ENCODE assay signal across 13 cellular contexts in the genomic region with DNA sequence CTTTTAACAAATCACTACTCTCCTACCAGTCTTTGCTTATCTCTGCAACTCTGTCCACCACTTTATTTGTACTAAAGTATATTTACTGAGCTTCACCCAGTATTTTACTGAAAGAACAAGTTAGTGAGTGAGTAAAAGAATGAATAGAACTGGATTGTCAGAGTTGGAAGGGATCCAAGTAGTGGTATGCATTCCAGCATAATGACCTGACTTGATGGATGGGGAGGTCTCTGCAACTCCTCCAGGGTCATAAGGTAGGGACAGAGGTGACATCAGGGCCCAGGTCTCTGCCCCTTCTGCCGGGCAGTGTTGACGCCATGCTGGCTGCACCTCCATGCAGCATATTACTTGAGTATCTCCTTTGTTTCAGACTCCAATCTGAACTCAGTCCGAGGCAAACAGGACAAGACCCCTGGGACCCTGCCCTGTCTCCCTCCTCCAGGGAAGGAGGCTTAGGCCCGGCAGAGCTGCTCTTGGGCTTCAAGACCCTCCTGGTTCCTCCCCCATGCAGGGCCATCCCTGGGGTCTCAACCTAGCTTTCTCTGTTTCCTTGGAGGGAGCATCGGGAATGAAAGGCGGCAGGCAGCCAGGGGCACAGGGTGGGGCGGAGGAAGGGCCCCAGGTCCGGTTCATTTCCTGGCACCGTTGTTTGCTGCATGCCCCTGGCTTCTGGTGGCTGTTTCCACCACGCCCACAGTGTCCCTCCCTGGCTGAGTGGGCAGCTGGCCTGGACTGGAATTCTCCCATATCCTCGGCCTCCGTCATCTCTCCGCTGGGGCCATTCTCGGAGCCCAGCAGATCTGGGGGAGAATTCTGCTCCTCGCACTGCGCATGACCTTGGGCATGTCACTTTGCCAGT. TPM values are rescaled to one million over a fixed set of nuclear protein-coding genes. Genes with fewer than 3 reads are reported as not detected.
DNase-seq lines count a peak whose midpoint lies in the region; ATAC-seq and TF ChIP-seq lines count a peak whose summit lies in the region.
"Had no signal": no experiment of that assay in that cellular context is flagged by ENCODE, and none has a peak within 500 bp of the region (broad histone marks: within the 10 kb centered on the region; RNA-seq: fewer than 3 reads in every experiment).

No MANE protein-coding gene starts in this region.

- H3K4me3 ChIP-seq in RWPE2 (ENCODE audit: severe bottlenecking) (no peak overlapping the region), esophagus squamous epithelium (no peak overlapping the region), mesenchymal stem cell (ENCODE audit: insufficient read depth in 1 of 2, low read depth in 1 of 2, low read length in 2 of 2) (no peak overlapping the region), uterus (no peak overlapping the region)

- H2BK120ac ChIP-seq in mesenchymal stem cell (ENCODE audit: low read depth, low read length): no peak overlapping the region

- peaks cover 14% of the 10 kb centered on the region for H3K27me3 Mint-ChIP-seq in activated CD8-positive, alpha-beta T cell treated with anti-CD3 and anti-CD28 coated beads, Interleukin-2, amount 10 ng/mL, durations not matched to agents 7 days and 5 days (ENCODE audit: low read depth)

- H3K9me3 Mint-ChIP-seq in activated CD8-positive, alpha-beta T cell treated with anti-CD3 and anti-CD28 coated beads, Interleukin-2, amount 10 ng/mL, durations not matched to agents 7 days and 5 days (ENCODE audit: insufficient read depth): no peaks in the 10 kb centered on the region
- H3K9me3 Mint-ChIP-seq: activated naive CD4-positive, alpha-beta T cell treated with anti-CD3 and anti-CD28 coated beads, Interleukin-2, amount 10 ng/mL, durations not matched to agents 7 days and 5 days; dendritic cell treated with granulocyte-macrophage colony-stimulating factor and Interleukin-4, amounts not matched to agents 40 ng/mL and 50 ng/mL, for 4 days had no signal

- 86 to 88% methylated on average over 5 to 6 of the region's 16 CpGs for WGBS in esophagus squamous epithelium, 2 donors
- 89% methylated on average over 16 of the region's 16 CpGs for WGBS in mesenchymal stem cell

- H3K79me1 ChIP-seq in mesenchymal stem cell (replicated peaks; ENCODE audit: low read length, poor library complexity, severe bottlenecking): no peaks in the 10 kb centered on the region

- H3K9me3 ChIP-seq in RWPE2 (ENCODE audit: severe bottlenecking): no peaks in the 10 kb centered on the region
- H3K9me3 ChIP-seq in esophagus squamous epithelium: no peaks in the 10 kb centered on the region
- no peaks in the 10 kb centered on the region for H3K9me3 ChIP-seq in mesenchymal stem cell (ENCODE audit: control insufficient read depth, low read length)
- no peaks in the 10 kb centered on the region for H3K9me3 ChIP-seq in uterus

- intact Hi-C loops in esophagus squamous epithelium (cut with DNase I): no loop called here
- intact Hi-C loops in uterus (cut with DNase I; ENCODE audit: low total_unique reads): no loop called here

- TF ChIP-seq CTCF in RWPE2 (IDR thresholded peaks at IDR 0.05; ENCODE audit: poor library complexity, severe bottlenecking): no peak
- TF ChIP-seq CTCF in esophagus squamous epithelium (IDR thresholded peaks at IDR 0.05): no peak
- TF ChIP-seq CTCF in uterus (IDR thresholded peaks at IDR 0.05): no peak

- TF ChIP-seq POLR2A in esophagus squamous epithelium (IDR thresholded peaks at IDR 0.05): no peak
- TF ChIP-seq POLR2A in uterus (IDR thresholded peaks at IDR 0.05): no peak

- H2BK15ac ChIP-seq in mesenchymal stem cell (ENCODE audit: low read depth, poor library complexity, severe bottlenecking): peak overlapping the region; percentile 3

- ATAC-seq in RWPE2 (ENCODE audit: low read depth) (no peak), GM21360 (IDR thresholded peaks at IDR 0.05; ENCODE audit: unreplicated experiment) (no peak)
- no peak for ATAC-seq in activated CD8-positive, alpha-beta T cell treated with anti-CD3 and anti-CD28 coated beads, Interleukin-2, amount 10 ng/mL, durations not matched to agents 7 days and 5 days

- H2AFZ ChIP-seq in mesenchymal stem cell (ENCODE audit: low read depth, low read length): no peak overlapping the region

- no peak overlapping the region for H3K23ac ChIP-seq in mesenchymal stem cell (ENCODE audit: low read length in 2 of 2)

- H3K27me3 ChIP-seq in RWPE2 (ENCODE audit: insufficient read depth, poor library complexity, severe bottlenecking): no peaks in the 10 kb centered on the region
- no peaks in the 10 kb centered on the region for H3K27me3 ChIP-seq in esophagus squamous epithelium
- no peaks in the 10 kb centered on the region for H3K27me3 ChIP-seq in mesenchymal stem cell (ENCODE audit: control insufficient read depth in 1 of 2, insufficient read depth in 1 of 2, low read length in 2 of 2)
- no peaks in the 10 kb centered on the region for H3K27me3 ChIP-seq in uterus

- no peak overlapping the region for H2BK12ac ChIP-seq in mesenchymal stem cell (ENCODE audit: low read length in 2 of 2)

- H4K8ac ChIP-seq in mesenchymal stem cell (ENCODE audit: low read length): no peak overlapping the region

- H2AK5ac ChIP-seq in mesenchymal stem cell (ENCODE audit: low read length, severe bottlenecking): peak overlapping the region; percentile 8

- peaks cover 5% of the 10 kb centered on the region for H3K4me1 Mint-ChIP-seq in activated CD8-positive, alpha-beta T cell treated with anti-CD3 and anti-CD28 coated beads, Interleukin-2, amount 10 ng/mL, durations not matched to agents 7 days and 5 days (ENCODE audit: low read depth)
- H3K4me1 Mint-ChIP-seq: CD4-positive, alpha-beta memory T cell had no signal

- H3K4me2 ChIP-seq in mesenchymal stem cell (ENCODE audit: low read length, poor library complexity, severe bottlenecking): no peak overlapping the region

- peaks cover 37% of the 10 kb centered on the region for H3K4me1 ChIP-seq in RWPE2 (ENCODE audit: insufficient read depth, poor library complexity, severe bottlenecking)
- peaks cover 7 to 49% (median 27%) of the 10 kb centered on the region in 3 donors for H3K4me1 ChIP-seq in esophagus squamous epithelium
- peaks cover 32% of the 10 kb centered on the region for H3K4me1 ChIP-seq in mesenchymal stem cell (ENCODE audit: control insufficient read depth, insufficient read depth, low read depth, low read length)
- H3K4me1 ChIP-seq in uterus: no peaks in the 10 kb centered on the region

- no peak overlapping the region for H3K27ac Mint-ChIP-seq in activated CD8-positive, alpha-beta T cell treated with anti-CD3 and anti-CD28 coated beads, Interleukin-2, amount 10 ng/mL, durations not matched to agents 7 days and 5 days
- H3K27ac Mint-ChIP-seq: activated naive CD4-positive, alpha-beta T cell treated with anti-CD3 and anti-CD28 coated beads, Interleukin-2, amount 10 ng/mL, durations not matched to agents 7 days and 5 days; CD4-positive, alpha-beta memory T cell; dendritic cell treated with granulocyte-macrophage colony-stimulating factor and Interleukin-4, amounts not matched to agents 40 ng/mL and 50 ng/mL, for 4 days had no signal

- H3K18ac ChIP-seq in mesenchymal stem cell (ENCODE audit: low read depth in 1 of 2, low read length in 2 of 2): no peak overlapping the region

- no peak overlapping the region for H3K9ac ChIP-seq in mesenchymal stem cell (ENCODE audit: low read length)

- H3K27ac ChIP-seq in RWPE2 (ENCODE audit: poor library complexity, severe bottlenecking): peak overlapping the region; percentile 24
- peak overlapping the region in 3 of 4 donors; percentile 27 to 66 (median 33) for H3K27ac ChIP-seq in esophagus squamous epithelium
- no peak overlapping the region for H3K27ac ChIP-seq in mesenchymal stem cell (ENCODE audit: low read length, poor library complexity, severe bottlenecking)
- H3K27ac ChIP-seq in uterus: peak overlapping the region; percentile 32 to 58
- H3K27ac ChIP-seq: HL-60 had no signal

- peak overlapping the region in 1 of 2 experiments; percentile 11 for H3K14ac ChIP-seq in mesenchymal stem cell (ENCODE audit: low read length in 2 of 2)

- POLR2A ChIA-PET in activated CD8-positive, alpha-beta T cell treated with anti-CD3 and anti-CD28 coated beads, Interleukin-2, amount 10 ng/mL, durations not matched to agents 7 days and 5 days (lab: Charles Lee): no interaction called here

- H2BK5ac ChIP-seq in mesenchymal stem cell (ENCODE audit: low read depth, low read length, poor library complexity, severe bottlenecking): no peak overlapping the region

- H3K4me3 Mint-ChIP-seq in activated CD8-positive, alpha-beta T cell treated with anti-CD3 and anti-CD28 coated beads, Interleukin-2, amount 10 ng/mL, durations not matched to agents 7 days and 5 days: no peak overlapping the region
- H3K4me3 Mint-ChIP-seq: activated naive CD4-positive, alpha-beta T cell treated with anti-CD3 and anti-CD28 coated beads, Interleukin-2, amount 10 ng/mL, durations not matched to agents 7 days and 5 days; CD4-positive, alpha-beta memory T cell; dendritic cell treated with granulocyte-macrophage colony-stimulating factor and Interleukin-4, amounts not matched to agents 40 ng/mL and 50 ng/mL, for 4 days had no signal

- H3K36me3 ChIP-seq in RWPE2 (ENCODE audit: low read depth) (no peaks in the 10 kb centered on the region), esophagus squamous epithelium (no peaks in the 10 kb centered on the region), mesenchymal stem cell (ENCODE audit: control insufficient read depth in 1 of 2, insufficient read depth in 2 of 2, low read depth in 1 of 2, low read length in 2 of 2) (no peaks in the 10 kb centered on the region), uterus (no peaks in the 10 kb centered on the region)

- peak overlapping the region; percentile 14 for H4K91ac ChIP-seq in mesenchymal stem cell (ENCODE audit: low read length)

- no peak for DNase-seq in RWPE2 (ENCODE audit: low spot score)
- no peak for DNase-seq in esophagus squamous epithelium (lab: John Stamatoyannopoulos, UW)
- no peak for DNase-seq in mesenchymal stem cell
- peak in 1 of 2 donors; percentile 69 for DNase-seq in uterus
- no peak for DNase-seq in activated CD8-positive, alpha-beta T cell treated with anti-CD3 and anti-CD28 coated beads, Interleukin-2, amount 10 ng/mL, durations not matched to agents 7 days and 5 days
- DNase-seq in inferior parietal cortex (ENCODE audit: extremely low spot score): no peak
- DNase-seq: activated naive CD4-positive, alpha-beta T cell treated with anti-CD3 and anti-CD28 coated beads, Interleukin-2, amount 10 ng/mL, durations not matched to agents 7 days and 5 days; CD4-positive, alpha-beta memory T cell; T-helper 9 cell had no signal

- no peaks in the 10 kb centered on the region for H3K36me3 Mint-ChIP-seq in activated CD8-positive, alpha-beta T cell treated with anti-CD3 and anti-CD28 coated beads, Interleukin-2, amount 10 ng/mL, durations not matched to agents 7 days and 5 days (ENCODE audit: low read depth)
- H3K36me3 Mint-ChIP-seq: activated naive CD4-positive, alpha-beta T cell treated with anti-CD3 and anti-CD28 coated beads, Interleukin-2, amount 10 ng/mL, durations not matched to agents 7 days and 5 days; CD4-positive, alpha-beta memory T cell had no signal

- CTCF ChIA-PET in activated CD8-positive, alpha-beta T cell treated with anti-CD3 and anti-CD28 coated beads, Interleukin-2, amount 10 ng/mL, durations not matched to agents 7 days and 5 days (lab: Charles Lee): interaction anchor here (1.2 kb wide), 1 partner anchor 91 kb away, joined by 3 read pairs; no protein-coding TSS in a partner anchor

- H3K4ac ChIP-seq in mesenchymal stem cell (ENCODE audit: low read depth in 1 of 2, low read length in 2 of 2): no peak overlapping the region

RNA-seq across cellular contexts. Expression of a gene that starts 12.4 kb away (rescaled TPM):
- total RNA-seq in esophagus squamous epithelium: 10 to 100 TPM; 44.4 to 86.3 (median 77.0) TPM
- polyA plus RNA-seq in mesenchymal stem cell (2013, experiment 1 of 2): 136 TPM
- 138 TPM for polyA plus RNA-seq in mesenchymal stem cell (2013, experiment 2 of 2)
- total RNA-seq in uterus: 10 to 100 TPM; 14.3 to 73.1 (median 33.4) TPM
- total RNA-seq in activated CD8-positive, alpha-beta T cell treated with anti-CD3 and anti-CD28 coated beads, Interleukin-2, amount 10 ng/mL, durations not matched to agents 7 days and 5 days: 1 to 10 TPM; 7.9 to 8.7 TPM

RNA-seq across cellular contexts. Expression of a gene that starts 48.5 kb away (rescaled TPM):
- total RNA-seq in esophagus squamous epithelium (1 to 10 TPM in 3 of 4 donors, under 1 TPM in 1; 0.76 to 2.0 (median 1.4) TPM), uterus (under 1 TPM in 1 of 4 donors, not detected in 3; 0.28 TPM)
- polyA plus RNA-seq in mesenchymal stem cell (2013, experiment 1 of 2): 0.01 TPM
- polyA plus RNA-seq in mesenchymal stem cell (2013, experiment 2 of 2): not detected
- not detected for total RNA-seq in activated CD8-positive, alpha-beta T cell treated with anti-CD3 and anti-CD28 coated beads, Interleukin-2, amount 10 ng/mL, durations not matched to agents 7 days and 5 days
- total RNA-seq: CD4-positive, alpha-beta memory T cell; lung microvascular endothelial cell had no signal
- polyA plus RNA-seq: CD4-positive, alpha-beta memory T cell had no signal

RNA-seq across cellular contexts. Expression of a gene that starts 51.6 kb away (rescaled TPM):
- total RNA-seq in esophagus squamous epithelium: 10 to 100 TPM in 3 of 4 donors, 1 to 10 TPM in 1; 5.2 to 20.2 (median 12.8) TPM
- 43.1 TPM for polyA plus RNA-seq in mesenchymal stem cell (2013, experiment 1 of 2)
- polyA plus RNA-seq in mesenchymal stem cell (2013, experiment 2 of 2): 39.6 TPM
- total RNA-seq in uterus: 10 to 100 TPM; 12.9 to 62.6 (median 32.4) TPM
- 10 to 100 TPM; 18.1 to 21.2 TPM for total RNA-seq in activated CD8-positive, alpha-beta T cell treated with anti-CD3 and anti-CD28 coated beads, Interleukin-2, amount 10 ng/mL, durations not matched to agents 7 days and 5 days
